13 cellular contexts compared by ENCODE assay signal in the genomic region with DNA sequence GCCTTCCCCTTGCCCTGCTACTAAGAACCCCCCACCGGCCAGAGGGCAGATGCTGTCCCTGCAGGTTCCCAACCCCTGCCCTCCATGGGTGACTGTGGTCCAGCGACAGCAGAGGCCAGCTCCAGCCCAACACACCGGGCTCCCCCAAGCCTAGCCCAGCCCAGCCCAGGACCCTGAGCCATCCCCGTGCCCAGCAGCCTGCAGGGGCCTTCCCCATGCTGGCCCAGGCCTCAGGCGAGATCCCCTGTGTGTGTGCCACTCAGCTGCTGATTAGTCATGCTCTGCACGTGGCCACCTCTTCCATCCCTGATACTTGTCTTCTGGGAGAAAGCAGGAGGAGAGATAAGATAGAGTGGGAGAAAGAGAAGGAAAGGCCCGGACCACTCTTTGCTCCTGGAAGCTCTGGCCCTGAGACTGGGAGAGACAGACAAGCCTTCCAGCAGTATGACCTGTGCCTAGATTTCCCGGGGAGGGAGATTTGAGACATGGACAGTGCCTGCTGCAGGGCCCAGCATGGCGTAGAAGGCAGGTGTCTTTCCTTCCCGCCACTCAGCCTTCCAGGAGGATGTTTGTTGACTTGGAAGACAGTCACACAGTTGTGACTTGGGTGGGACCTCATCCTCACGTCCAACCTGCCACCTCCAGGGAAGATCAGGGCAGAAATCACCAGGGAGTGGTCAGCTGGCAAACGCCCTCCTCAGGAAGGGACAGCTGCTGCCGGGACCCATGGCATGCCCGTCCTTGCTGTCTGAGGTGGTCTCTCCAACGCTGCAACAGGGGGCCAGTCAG. TPM values are rescaled to one million over a fixed set of nuclear protein-coding genes. Genes with fewer than 3 reads are reported as not detected.
DNase-seq lines count a peak whose midpoint lies in the region; ATAC-seq and TF ChIP-seq lines count a peak whose summit lies in the region.
"Had no signal": no experiment of that assay in that cellular context is flagged by ENCODE, and none has a peak within 500 bp of the region (broad histone marks: within the 10 kb centered on the region; RNA-seq: fewer than 3 reads in every experiment).

No MANE protein-coding gene starts in this region.

- no peaks in the 10 kb centered on the region for H3K27me3 ChIP-seq in Peyer's patch
- no peaks in the 10 kb centered on the region for H3K27me3 ChIP-seq in psoas muscle (ENCODE audit: insufficient read depth in 3 of 3, low read length in 2 of 3)

- no peak for TF ChIP-seq POLR2A in Peyer's patch (IDR thresholded peaks at IDR 0.05)

- DNase-seq in DMS53 treated with DMSO at 0.1 percent for 48 hours (lab: John Stamatoyannopoulos, UW; ENCODE audit: unreplicated experiment) (peak; percentile 12), Peyer's patch (no peak), left ventricle myocardium superior (peak; percentile 23), psoas muscle (peak; percentile 14 to 44), A172 (ENCODE audit: low spot score) (no peak), activated gamma-delta T cell (lab: John Stamatoyannopoulos, UW) (no peak), cortex of kidney (lab: John Stamatoyannopoulos, UW) (no peak)
- DNase-seq in activated CD4-positive, CD25-positive, alpha-beta regulatory T cell (lab: John Stamatoyannopoulos, UW), result no peak
- DNase-seq: activated CD4-positive, alpha-beta T cell treated with anti-CD3 and anti-CD28 coated beads, Interleukin-2, amount 50 U/mL, for 4 hours; amniotic stem cell; dermis blood vessel endothelial cell; NCI-H2081 treated with DMSO at 0.1 percent for 48 hours had no signal

- H3K4me1 ChIP-seq in Peyer's patch, result peaks cover 0 to 9% (median 0%) of the 10 kb centered on the region in 4 donors
- peaks cover 13% of the 10 kb centered on the region for H3K4me1 ChIP-seq in psoas muscle

- intact Hi-C loops in left ventricle myocardium superior (cut with micrococcal nuclease), result no loop called here
- intact Hi-C loops in psoas muscle (cut with DNase I), result no loop called here

- H3K4me3 ChIP-seq in Peyer's patch (no peak overlapping the region), psoas muscle (no peak overlapping the region)

- TF ChIP-seq CTCF in Peyer's patch (IDR thresholded peaks at IDR 0.05), result no peak
- TF ChIP-seq CTCF in psoas muscle (IDR thresholded peaks at IDR 0.05), result no peak

- 89 to 92% (median 89%) methylated on average over 15 of the region's 15 CpGs for WGBS in psoas muscle, 3 donors

- H3K9me3 ChIP-seq in Peyer's patch (no peaks in the 10 kb centered on the region), psoas muscle (no peaks in the 10 kb centered on the region)

- H3K27ac ChIP-seq in Peyer's patch (peak overlapping the region in 3 of 4 donors; percentile 22 to 72 (median 40)), psoas muscle (no peak overlapping the region)

- no peak for ATAC-seq in left ventricle myocardium superior
- no peak for ATAC-seq in psoas muscle

- H3K36me3 ChIP-seq in Peyer's patch (no peaks in the 10 kb centered on the region), psoas muscle (ENCODE audit: insufficient read depth in 1 of 2, low read depth in 1 of 2) (no peaks in the 10 kb centered on the region)

RNA-seq across cellular contexts. Expression of a gene that starts 41.3 kb away (rescaled TPM):
- total RNA-seq in Peyer's patch (10 to 100 TPM; 15.0 to 32.2 (median 25.1) TPM), left ventricle myocardium superior (50.8 TPM), psoas muscle (100 to 1,000 TPM in 1 of 4 donors, 10 to 100 TPM in 1, 1 to 10 TPM in 2; 4.4 to 436 (median 33.8) TPM)
- 100 to 1,000 TPM in 1 of 3 donors, 10 to 100 TPM in 2; 10.7 to 121 (median 26.5) TPM for polyA plus RNA-seq in psoas muscle
- not detected in 2 replicates for total RNA-seq in A172 (2014; rRNA removed; shearing (Covaris generic))
- total RNA-seq: RPMI7951 had no signal

RNA-seq across cellular contexts. Expression of a gene that starts 54.0 kb away (rescaled TPM):
- 10 to 100 TPM in 3 of 4 donors, 1 to 10 TPM in 1; 9.9 to 25.0 (median 17.8) TPM for total RNA-seq in Peyer's patch
- total RNA-seq in left ventricle myocardium superior, result 17.9 TPM
- 10 to 100 TPM; 15.9 to 28.1 (median 21.7) TPM for total RNA-seq in psoas muscle
- 10 to 100 TPM; 24.1 to 79.0 (median 35.7) TPM for polyA plus RNA-seq in psoas muscle
- 39.6 and 44.0 TPM in 2 replicates for total RNA-seq in A172 (2014; rRNA removed; shearing (Covaris generic))

Comparison
In these comparisons a context has a peak if more than half of its experiments do, and no peak if none do; other contexts are left out.
1. DNase-seq: peak in DMS53 treated with DMSO at 0.1 percent for 48 hours (single experiment), left ventricle myocardium superior (single experiment) and psoas muscle (2 of 2); none in Peyer's patch (0 of 3), A172 (single experiment), activated CD4-positive, CD25-positive, alpha-beta regulatory T cell (0 of 4), activated gamma-delta T cell (single experiment) and cortex of kidney (single experiment).